1 cellular context compared by ENCODE assay signal in the genomic region with DNA sequence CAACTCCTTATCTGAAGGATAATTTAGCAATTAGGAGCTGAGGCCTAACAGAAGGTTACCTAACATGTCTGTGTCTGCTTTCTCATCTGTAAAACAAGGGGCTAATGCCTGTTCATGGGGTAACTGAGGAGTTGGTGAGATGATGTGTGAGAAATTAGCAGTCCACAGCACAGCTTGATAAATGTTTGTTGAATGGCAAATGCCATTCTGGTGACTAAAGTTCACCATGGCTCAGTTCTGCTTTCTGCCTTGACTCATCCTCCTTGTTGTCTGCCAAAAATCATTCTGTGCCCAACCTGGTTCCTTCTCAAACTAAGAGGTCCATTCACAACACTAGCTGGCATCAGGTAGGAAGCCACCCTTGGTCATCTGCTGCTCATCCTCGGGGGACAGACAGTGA.
TF ChIP-seq lines count a peak whose summit lies in the region.

No MANE protein-coding gene starts in this region.

TF ChIP-seq in SK-N-SH, 30 proteins besides CTCF, POLR2A, EP300 and RAD21 (continued from another document):
- TF ChIP-seq TEAD4 (IDR thresholded peaks at IDR 0.05; ENCODE audit: borderline replicate concordance, insufficient read depth) (0 out of 2 replicates have a peak, but pooled peaks have one; percentile 63), FOXJ3 (CRISPR knock-in tag; IDR thresholded peaks at IDR 0.05) (no peak), MAX (IDR thresholded peaks at IDR 0.05; ENCODE audit: low read depth) (no peak), YY1 (IDR thresholded peaks at IDR 0.05; ENCODE audit: low read depth) (no peak), NFIC (IDR thresholded peaks at IDR 0.05; ENCODE audit: borderline replicate concordance) (peak; percentile 79)
- TF ChIP-seq, protein P1, sequence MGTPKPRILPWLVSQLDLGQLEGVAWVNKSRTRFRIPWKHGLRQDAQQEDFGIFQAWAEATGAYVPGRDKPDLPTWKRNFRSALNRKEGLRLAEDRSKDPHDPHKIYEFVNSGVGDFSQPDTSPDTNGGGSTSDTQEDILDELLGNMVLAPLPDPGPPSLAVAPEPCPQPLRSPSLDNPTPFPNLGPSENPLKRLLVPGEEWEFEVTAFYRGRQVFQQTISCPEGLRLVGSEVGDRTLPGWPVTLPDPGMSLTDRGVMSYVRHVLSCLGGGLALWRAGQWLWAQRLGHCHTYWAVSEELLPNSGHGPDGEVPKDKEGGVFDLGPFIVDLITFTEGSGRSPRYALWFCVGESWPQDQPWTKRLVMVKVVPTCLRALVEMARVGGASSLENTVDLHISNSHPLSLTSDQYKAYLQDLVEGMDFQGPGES (IDR thresholded peaks at IDR 0.05; ENCODE audit: low read depth, low read length), result no peak
